Comparison of ENCODE assay signal across 23 cellular contexts in the genomic region with DNA sequence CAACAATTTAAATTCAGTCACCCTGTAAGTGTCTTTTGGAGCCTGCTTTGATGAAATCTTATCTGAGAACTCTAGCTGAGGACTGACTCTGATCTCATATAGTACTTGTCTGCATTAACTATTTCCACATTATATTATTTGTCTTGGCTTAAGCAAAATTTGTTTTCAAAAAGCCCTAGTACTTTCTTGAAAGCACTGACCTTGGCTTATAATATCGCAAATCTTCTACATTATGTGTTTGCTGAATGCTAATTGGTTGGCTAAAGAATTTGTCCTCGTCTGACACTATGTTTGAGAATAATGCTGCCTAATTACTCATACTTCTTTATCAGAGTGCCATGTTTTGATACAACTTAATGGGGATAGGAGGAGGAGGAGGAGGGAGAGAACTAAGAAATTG. TPM values are rescaled to one million over a fixed set of nuclear protein-coding genes. Genes with fewer than 3 reads are reported as not detected.
A peak's percentile ranks its signal among the peaks of the same experiment; 100 is the strongest.
DNase-seq lines count a peak whose midpoint lies in the region; ATAC-seq and TF ChIP-seq lines count a peak whose summit lies in the region.
"Had no signal": no experiment of that assay in that cellular context is flagged by ENCODE, and none has a peak within 500 bp of the region (broad histone marks: within the 10 kb centered on the region; RNA-seq: fewer than 3 reads in every experiment).

No MANE protein-coding gene starts in this region.

- H3K4me3 Mint-ChIP-seq in Caco-2 (ENCODE audit: unreplicated experiment) (peak overlapping the region; percentile 42), progenitor cell of endocrine pancreas (ENCODE audit: low read depth) (no peak overlapping the region)
- H3K4me3 Mint-ChIP-seq: activated CD4-positive, alpha-beta T cell treated with anti-CD3 and anti-CD28 coated beads, Interleukin-2, amount 10 ng/mL, durations not matched to agents 24 days and 14 days; activated naive CD4-positive, alpha-beta T cell treated with anti-CD3 and anti-CD28 coated beads, Interleukin-2, amount 10 ng/mL, durations not matched to agents 7 days and 5 days; activated T-cell treated with anti-CD3 and anti-CD28 coated beads, Interleukin-2, amount 50 U/mL, for 72 hours; central memory CD8-positive, alpha-beta T cell; immature natural killer cell; neural crest cell; T-helper 1 cell treated with Interleukin-12 subunit alpha and Interleukin-12 subunit beta and Interleukin-4 antibody, amounts not matched to agents 30 μg/mL and 1 μg/mL, for 36 hours had no signal

- H3K9me3 Mint-ChIP-seq in Caco-2 (ENCODE audit: unreplicated experiment) (no peaks in the 10 kb centered on the region), progenitor cell of endocrine pancreas (ENCODE audit: low read depth) (peaks cover 5% of the 10 kb centered on the region)
- H3K9me3 Mint-ChIP-seq: activated CD4-positive, alpha-beta T cell treated with anti-CD3 and anti-CD28 coated beads, Interleukin-2, amount 10 ng/mL, durations not matched to agents 24 days and 14 days had no signal

- H3K27me3 Mint-ChIP-seq in Caco-2 (ENCODE audit: insufficient read depth, unreplicated experiment) (no peaks in the 10 kb centered on the region), progenitor cell of endocrine pancreas (no peaks in the 10 kb centered on the region)
- H3K27me3 Mint-ChIP-seq: activated CD4-positive, alpha-beta T cell treated with anti-CD3 and anti-CD28 coated beads, Interleukin-2, amount 10 ng/mL, durations not matched to agents 24 days and 14 days; activated naive CD4-positive, alpha-beta T cell treated with anti-CD3 and anti-CD28 coated beads, Interleukin-2, amount 10 ng/mL, durations not matched to agents 7 days and 5 days; central memory CD8-positive, alpha-beta T cell had no signal

- DNase-seq in Caco-2: no peak
- peak; percentile 31 for DNase-seq in amniotic epithelial cell (ENCODE audit: low read depth)
- DNase-seq in fibroblast of villous mesenchyme (ENCODE audit: low read depth): peak; percentile 40
- no peak for DNase-seq in progenitor cell of endocrine pancreas (ENCODE audit: low spot score, unreplicated experiment)
- no peak for DNase-seq in WERI-Rb-1
- no peak for DNase-seq in T-helper 2 cell
- no peak for DNase-seq in psoas muscle
- DNase-seq: activated CD4-positive, alpha-beta T cell treated with anti-CD3 and anti-CD28 coated beads, Interleukin-2, amount 10 ng/mL, durations not matched to agents 24 days and 14 days; activated naive CD4-positive, alpha-beta T cell treated with anti-CD3 and anti-CD28 coated beads, Interleukin-2, amount 10 ng/mL, durations not matched to agents 7 days and 5 days; activated T-cell treated with anti-CD3 and anti-CD28 coated beads, Interleukin-2, amount 50 U/mL, for 72 hours; anterior cingulate cortex; EL; immature natural killer cell; Karpas-422; lower lobe of right lung; NCI-H187; NCI-H2171 treated with DMSO at 0.1 percent for 48 hours; NCI-H524; small intestine; stimulated activated CD4-positive, alpha-beta T cell treated with anti-CD3 and anti-CD28 coated beads, Interleukin-2, amount 100 ng/mL, for 24 hours had no signal

- H3K4me3 ChIP-seq in Caco-2 (ENCODE audit: low read depth, low read length): no peak overlapping the region
- no peak overlapping the region for H3K4me3 ChIP-seq in fibroblast of villous mesenchyme (ENCODE audit: low read depth, low read length)
- no peak overlapping the region for H3K4me3 ChIP-seq in WERI-Rb-1 (ENCODE audit: low read depth, low read length)
- no peak overlapping the region for H3K4me3 ChIP-seq in psoas muscle
- H3K4me3 ChIP-seq: lower lobe of right lung had no signal

- H3K36me3 Mint-ChIP-seq in Caco-2 (ENCODE audit: insufficient read depth, unreplicated experiment) (no peaks in the 10 kb centered on the region), progenitor cell of endocrine pancreas (ENCODE audit: insufficient read depth) (peaks cover 3% of the 10 kb centered on the region)
- H3K36me3 Mint-ChIP-seq: activated naive CD4-positive, alpha-beta T cell treated with anti-CD3 and anti-CD28 coated beads, Interleukin-2, amount 10 ng/mL, durations not matched to agents 7 days and 5 days; immature natural killer cell had no signal

- no peak overlapping the region for H3K27ac ChIP-seq in WERI-Rb-1
- H3K27ac ChIP-seq in psoas muscle: no peak overlapping the region
- H3K27ac ChIP-seq: lower lobe of right lung had no signal

- no TSS peak for BruUV-seq in Caco-2 (replicated peaks; lab: Mats Ljungman, UMichigan)

- 55 to 57% (median 55%) methylated on average over 2 of the region's 2 CpGs for WGBS in psoas muscle, 3 donors

- H3K4me1 Mint-ChIP-seq in Caco-2 (ENCODE audit: low read depth, unreplicated experiment): peaks cover 37% of the 10 kb centered on the region
- peaks cover 29% of the 10 kb centered on the region for H3K4me1 Mint-ChIP-seq in progenitor cell of endocrine pancreas (ENCODE audit: low read depth)
- H3K4me1 Mint-ChIP-seq: activated CD4-positive, alpha-beta T cell treated with anti-CD3 and anti-CD28 coated beads, Interleukin-2, amount 10 ng/mL, durations not matched to agents 24 days and 14 days; activated naive CD4-positive, alpha-beta T cell treated with anti-CD3 and anti-CD28 coated beads, Interleukin-2, amount 10 ng/mL, durations not matched to agents 7 days and 5 days; central memory CD8-positive, alpha-beta T cell; neural crest cell had no signal

- POLR2A ChIA-PET in Caco-2 (lab: Charles Lee): no interaction called here

- intact Hi-C loops in Caco-2 (cut with micrococcal nuclease; ENCODE audit: unreplicated experiment) (no loop called here), psoas muscle (cut with DNase I) (no loop called here)

- no peak for TF ChIP-seq CTCF in Caco-2 (IDR thresholded peaks at IDR 0.05; ENCODE audit: insufficient read depth in 1 of 2, low read depth in 1 of 2, low read length in 1 of 2, severe bottlenecking in 1 of 2, unreplicated experiment in 1 of 2)
- TF ChIP-seq CTCF in fibroblast of villous mesenchyme (IDR thresholded peaks at IDR 0.05; ENCODE audit: insufficient read depth, low read depth, low read length): no peak
- TF ChIP-seq CTCF in progenitor cell of endocrine pancreas (IDR thresholded peaks at IDR 0.05; ENCODE audit: unreplicated experiment): no peak
- no peak for TF ChIP-seq CTCF in WERI-Rb-1 (IDR thresholded peaks at IDR 0.05; ENCODE audit: low read depth, low read length)
- no peak for TF ChIP-seq CTCF in psoas muscle (IDR thresholded peaks at IDR 0.05)

- H3K9me3 ChIP-seq in Caco-2: no peaks in the 10 kb centered on the region
- H3K9me3 ChIP-seq in WERI-Rb-1 (ENCODE audit: severe bottlenecking): no peaks in the 10 kb centered on the region
- H3K9me3 ChIP-seq in psoas muscle: no peaks in the 10 kb centered on the region
- H3K9me3 ChIP-seq: lower lobe of right lung had no signal

- H3K4me1 ChIP-seq in Caco-2 (peaks cover 36% of the 10 kb centered on the region), psoas muscle (no peaks in the 10 kb centered on the region)

- ATAC-seq in psoas muscle: no peak
- ATAC-seq: activated T-cell treated with anti-CD3 and anti-CD28 coated beads, Interleukin-2, amount 50 U/mL, for 72 hours had no signal

- H3K27me3 ChIP-seq in Caco-2 (replicated peaks; ENCODE audit: control insufficient read depth, insufficient read depth, low read length) (no peaks in the 10 kb centered on the region), WERI-Rb-1 (ENCODE audit: insufficient read depth, low read depth, severe bottlenecking) (no peaks in the 10 kb centered on the region), psoas muscle (ENCODE audit: insufficient read depth in 3 of 3, low read length in 2 of 3) (no peaks in the 10 kb centered on the region)

- CTCF ChIA-PET in Caco-2 (lab: Charles Lee): interaction anchor here (1.0 kb wide), 1 partner anchor 52 kb away, joined by 3 read pairs; no protein-coding TSS in a partner anchor

- H3K27ac Mint-ChIP-seq in Caco-2 (ENCODE audit: unreplicated experiment) (peak overlapping the region; percentile 75), progenitor cell of endocrine pancreas (peak overlapping the region; percentile 77)
- H3K27ac Mint-ChIP-seq: activated CD4-positive, alpha-beta T cell treated with anti-CD3 and anti-CD28 coated beads, Interleukin-2, amount 10 ng/mL, durations not matched to agents 24 days and 14 days; activated naive CD4-positive, alpha-beta T cell treated with anti-CD3 and anti-CD28 coated beads, Interleukin-2, amount 10 ng/mL, durations not matched to agents 7 days and 5 days; activated T-cell treated with anti-CD3 and anti-CD28 coated beads, Interleukin-2, amount 50 U/mL, for 72 hours; immature natural killer cell; T-helper 1 cell treated with Interleukin-12 subunit alpha and Interleukin-12 subunit beta and Interleukin-4 antibody, amounts not matched to agents 30 μg/mL and 1 μg/mL, for 36 hours had no signal

- H3K36me3 ChIP-seq in Caco-2 (ENCODE audit: control insufficient read depth, insufficient read depth, low read length): no peaks in the 10 kb centered on the region
- no peaks in the 10 kb centered on the region for H3K36me3 ChIP-seq in WERI-Rb-1
- H3K36me3 ChIP-seq in psoas muscle (ENCODE audit: insufficient read depth in 1 of 2, low read depth in 1 of 2): no peaks in the 10 kb centered on the region
- H3K36me3 ChIP-seq: lower lobe of right lung had no signal

RNA-seq across cellular contexts. Expression of gene FLRT2, which starts 46.9 kb away (rescaled TPM):
- total RNA-seq in Caco-2 (2022) (0.07 and 0.43 TPM in 2 replicates), fibroblast of villous mesenchyme (12.9 and 14.7 TPM in 2 replicates), progenitor cell of endocrine pancreas (312 and 318 TPM in 2 replicates), psoas muscle (10 to 100 TPM in 1 of 4 donors, 1 to 10 TPM in 3; 2.4 to 10.2 (median 7.0) TPM)
- 1 to 10 TPM; 1.3 to 2.4 (median 1.5) TPM for polyA plus RNA-seq in psoas muscle
- total RNA-seq: activated CD4-positive, alpha-beta T cell treated with anti-CD3 and anti-CD28 coated beads, Interleukin-2, amount 10 ng/mL, durations not matched to agents 24 days and 14 days; activated T-cell treated with anti-CD3 and anti-CD28 coated beads, Interleukin-2, amount 50 U/mL, for 72 hours had no signal
- polyA plus RNA-seq: immature natural killer cell had no signal

Comparison
In these comparisons a context has a peak if more than half of its experiments do, and no peak if none do; other contexts are left out.
1. DNase-seq: peak in amniotic epithelial cell (single experiment) and fibroblast of villous mesenchyme (single experiment); none in Caco-2 (0 of 2), progenitor cell of endocrine pancreas (single experiment), WERI-Rb-1 (single experiment), T-helper 2 cell (0 of 5) and psoas muscle (0 of 2).
2. RNA of gene FLRT2, which starts 46.9 kb away (total RNA-seq): 312 to 318 TPM in progenitor cell of endocrine pancreas; 12.9 to 14.7 TPM in fibroblast of villous mesenchyme, 2.4 to 10.2 TPM in psoas muscle and 0.07 to 0.43 TPM in Caco-2; every median in the first group is over 10 times any median in the second.